In the genomic region with DNA sequence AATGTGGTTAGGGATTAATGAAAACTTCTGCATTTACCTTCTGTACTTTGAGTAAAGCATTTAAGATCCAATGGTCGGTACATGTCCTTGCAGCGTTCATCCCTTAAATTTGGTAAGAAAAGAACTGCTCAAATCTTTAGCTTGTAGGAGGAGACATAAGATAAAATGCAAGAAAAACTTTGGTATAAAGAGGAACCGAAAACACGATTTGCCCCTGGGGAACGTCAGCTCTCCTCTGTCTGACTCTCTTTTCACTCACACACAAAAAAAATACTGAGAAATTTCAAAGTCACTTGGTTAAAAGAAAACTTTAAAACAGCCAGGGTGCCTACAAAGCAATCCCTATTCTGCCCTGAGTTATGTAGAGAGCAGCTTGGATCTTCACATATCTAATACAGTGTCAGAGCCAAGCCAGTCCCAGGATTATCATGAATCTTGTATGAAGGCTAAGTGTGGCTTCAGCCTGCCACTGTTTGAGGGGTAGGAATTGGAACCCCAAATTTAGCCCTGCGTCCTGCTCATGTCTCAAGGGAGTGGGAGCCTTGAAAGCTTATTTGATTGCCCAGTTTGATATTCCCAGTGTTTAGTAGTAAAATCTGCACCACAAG, we compare ENCODE assay signal across 1 cellular context.
TF ChIP-seq lines count a peak whose summit lies in the region.

No MANE protein-coding gene starts in this region.

TF ChIP-seq in GM12878, 131 proteins besides CTCF, POLR2A, EP300 and RAD21 (continued from another document and continues in another):
- TF ChIP-seq, protein P1, sequence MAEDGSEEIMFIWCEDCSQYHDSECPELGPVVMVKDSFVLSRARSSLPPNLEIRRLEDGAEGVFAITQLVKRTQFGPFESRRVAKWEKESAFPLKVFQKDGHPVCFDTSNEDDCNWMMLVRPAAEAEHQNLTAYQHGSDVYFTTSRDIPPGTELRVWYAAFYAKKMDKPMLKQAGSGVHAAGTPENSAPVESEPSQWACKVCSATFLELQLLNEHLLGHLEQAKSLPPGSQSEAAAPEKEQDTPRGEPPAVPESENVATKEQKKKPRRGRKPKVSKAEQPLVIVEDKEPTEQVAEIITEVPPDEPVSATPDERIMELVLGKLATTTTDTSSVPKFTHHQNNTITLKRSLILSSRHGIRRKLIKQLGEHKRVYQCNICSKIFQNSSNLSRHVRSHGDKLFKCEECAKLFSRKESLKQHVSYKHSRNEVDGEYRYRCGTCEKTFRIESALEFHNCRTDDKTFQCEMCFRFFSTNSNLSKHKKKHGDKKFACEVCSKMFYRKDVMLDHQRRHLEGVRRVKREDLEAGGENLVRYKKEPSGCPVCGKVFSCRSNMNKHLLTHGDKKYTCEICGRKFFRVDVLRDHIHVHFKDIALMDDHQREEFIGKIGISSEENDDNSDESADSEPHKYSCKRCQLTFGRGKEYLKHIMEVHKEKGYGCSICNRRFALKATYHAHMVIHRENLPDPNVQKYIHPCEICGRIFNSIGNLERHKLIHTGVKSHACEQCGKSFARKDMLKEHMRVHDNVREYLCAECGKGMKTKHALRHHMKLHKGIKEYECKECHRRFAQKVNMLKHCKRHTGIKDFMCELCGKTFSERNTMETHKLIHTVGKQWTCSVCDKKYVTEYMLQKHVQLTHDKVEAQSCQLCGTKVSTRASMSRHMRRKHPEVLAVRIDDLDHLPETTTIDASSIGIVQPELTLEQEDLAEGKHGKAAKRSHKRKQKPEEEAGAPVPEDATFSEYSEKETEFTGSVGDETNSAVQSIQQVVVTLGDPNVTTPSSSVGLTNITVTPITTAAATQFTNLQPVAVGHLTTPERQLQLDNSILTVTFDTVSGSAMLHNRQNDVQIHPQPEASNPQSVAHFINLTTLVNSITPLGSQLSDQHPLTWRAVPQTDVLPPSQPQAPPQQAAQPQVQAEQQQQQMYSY (CRISPR knock-in tag; IDR thresholded peaks at IDR 0.05), result no peak
- TF ChIP-seq SREBF2 (IDR thresholded peaks at IDR 0.05; ENCODE audit: low read length), result no peak
- no peak for TF ChIP-seq ZNF24 (IDR thresholded peaks at IDR 0.05)
- TF ChIP-seq RAD51 (IDR thresholded peaks at IDR 0.05), result no peak
- TF ChIP-seq KAT2A (conservative IDR thresholded peaks at IDR 0.05; ENCODE audit: control insufficient read depth, low read depth, low read length), result no peak
- no peak for TF ChIP-seq ZSCAN29 (IDR thresholded peaks at IDR 0.05)
- no peak for TF ChIP-seq JUND (IDR thresholded peaks at IDR 0.05; ENCODE audit: low read depth, low read length)
- TF ChIP-seq BACH1 (IDR thresholded peaks at IDR 0.05; ENCODE audit: borderline replicate concordance), result peak; percentile 34; the same call in 1 of the 2 replicates
- TF ChIP-seq BRCA1 (IDR thresholded peaks at IDR 0.05; ENCODE audit: low read depth, low read length), result no peak
- no peak for TF ChIP-seq TBL1XR1 (IDR thresholded peaks at IDR 0.05; ENCODE audit: low read depth, low read length)
- no peak for TF ChIP-seq SP1 (IDR thresholded peaks at IDR 0.05; ENCODE audit: low read depth, low read length)
- no peak for TF ChIP-seq STAT1 (conservative IDR thresholded peaks at IDR 0.05)
- TF ChIP-seq RBBP5 (conservative IDR thresholded peaks at IDR 0.05), result no peak
- peak; percentile 26; the same call in 1 of the 2 replicates for TF ChIP-seq TAF1 (IDR thresholded peaks at IDR 0.05; ENCODE audit: borderline replicate concordance, low read depth, low read length)
- no peak for TF ChIP-seq JUNB (IDR thresholded peaks at IDR 0.05)
- TF ChIP-seq NFXL1 (IDR thresholded peaks at IDR 0.05; ENCODE audit: borderline replicate concordance), result no peak
- no peak for TF ChIP-seq FOXK2 (IDR thresholded peaks at IDR 0.05)
- TF ChIP-seq BHLHE40 (IDR thresholded peaks at IDR 0.05; ENCODE audit: borderline replicate concordance in 1 of 2, low read depth in 2 of 2, low read length in 1 of 2), result 0 out of 4 replicates have a peak, but pooled peaks of 1 of the 2 experiments have one; percentile 30
- TF ChIP-seq TCF12 (IDR thresholded peaks at IDR 0.05; ENCODE audit: low read depth, low read length), result no peak
- TF ChIP-seq, protein P2, sequence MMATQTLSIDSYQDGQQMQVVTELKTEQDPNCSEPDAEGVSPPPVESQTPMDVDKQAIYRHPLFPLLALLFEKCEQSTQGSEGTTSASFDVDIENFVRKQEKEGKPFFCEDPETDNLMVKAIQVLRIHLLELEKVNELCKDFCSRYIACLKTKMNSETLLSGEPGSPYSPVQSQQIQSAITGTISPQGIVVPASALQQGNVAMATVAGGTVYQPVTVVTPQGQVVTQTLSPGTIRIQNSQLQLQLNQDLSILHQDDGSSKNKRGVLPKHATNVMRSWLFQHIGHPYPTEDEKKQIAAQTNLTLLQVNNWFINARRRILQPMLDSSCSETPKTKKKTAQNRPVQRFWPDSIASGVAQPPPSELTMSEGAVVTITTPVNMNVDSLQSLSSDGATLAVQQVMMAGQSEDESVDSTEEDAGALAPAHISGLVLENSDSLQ (IDR thresholded peaks at IDR 0.05), result peak; percentile 43; the same call in 1 of the 2 replicates
- TF ChIP-seq, protein P3, sequence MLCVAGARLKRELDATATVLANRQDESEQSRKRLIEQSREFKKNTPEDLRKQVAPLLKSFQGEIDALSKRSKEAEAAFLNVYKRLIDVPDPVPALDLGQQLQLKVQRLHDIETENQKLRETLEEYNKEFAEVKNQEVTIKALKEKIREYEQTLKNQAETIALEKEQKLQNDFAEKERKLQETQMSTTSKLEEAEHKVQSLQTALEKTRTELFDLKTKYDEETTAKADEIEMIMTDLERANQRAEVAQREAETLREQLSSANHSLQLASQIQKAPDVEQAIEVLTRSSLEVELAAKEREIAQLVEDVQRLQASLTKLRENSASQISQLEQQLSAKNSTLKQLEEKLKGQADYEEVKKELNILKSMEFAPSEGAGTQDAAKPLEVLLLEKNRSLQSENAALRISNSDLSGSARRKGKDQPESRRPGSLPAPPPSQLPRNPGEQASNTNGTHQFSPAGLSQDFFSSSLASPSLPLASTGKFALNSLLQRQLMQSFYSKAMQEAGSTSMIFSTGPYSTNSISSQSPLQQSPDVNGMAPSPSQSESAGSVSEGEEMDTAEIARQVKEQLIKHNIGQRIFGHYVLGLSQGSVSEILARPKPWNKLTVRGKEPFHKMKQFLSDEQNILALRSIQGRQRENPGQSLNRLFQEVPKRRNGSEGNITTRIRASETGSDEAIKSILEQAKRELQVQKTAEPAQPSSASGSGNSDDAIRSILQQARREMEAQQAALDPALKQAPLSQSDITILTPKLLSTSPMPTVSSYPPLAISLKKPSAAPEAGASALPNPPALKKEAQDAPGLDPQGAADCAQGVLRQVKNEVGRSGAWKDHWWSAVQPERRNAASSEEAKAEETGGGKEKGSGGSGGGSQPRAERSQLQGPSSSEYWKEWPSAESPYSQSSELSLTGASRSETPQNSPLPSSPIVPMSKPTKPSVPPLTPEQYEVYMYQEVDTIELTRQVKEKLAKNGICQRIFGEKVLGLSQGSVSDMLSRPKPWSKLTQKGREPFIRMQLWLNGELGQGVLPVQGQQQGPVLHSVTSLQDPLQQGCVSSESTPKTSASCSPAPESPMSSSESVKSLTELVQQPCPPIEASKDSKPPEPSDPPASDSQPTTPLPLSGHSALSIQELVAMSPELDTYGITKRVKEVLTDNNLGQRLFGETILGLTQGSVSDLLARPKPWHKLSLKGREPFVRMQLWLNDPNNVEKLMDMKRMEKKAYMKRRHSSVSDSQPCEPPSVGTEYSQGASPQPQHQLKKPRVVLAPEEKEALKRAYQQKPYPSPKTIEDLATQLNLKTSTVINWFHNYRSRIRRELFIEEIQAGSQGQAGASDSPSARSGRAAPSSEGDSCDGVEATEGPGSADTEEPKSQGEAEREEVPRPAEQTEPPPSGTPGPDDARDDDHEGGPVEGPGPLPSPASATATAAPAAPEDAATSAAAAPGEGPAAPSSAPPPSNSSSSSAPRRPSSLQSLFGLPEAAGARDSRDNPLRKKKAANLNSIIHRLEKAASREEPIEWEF (IDR thresholded peaks at IDR 0.05; ENCODE audit: insufficient replicate concordance, low read depth, low read length), result peak; percentile 67
- peak; percentile 17; the same call in 1 of the 2 replicates for TF ChIP-seq SMC3 (IDR thresholded peaks at IDR 0.05; ENCODE audit: borderline replicate concordance, low read length)
- no peak for TF ChIP-seq EZH2 (IDR thresholded peaks at IDR 0.05; ENCODE audit: borderline replicate concordance, control insufficient read depth, low read depth, low read length)
- TF ChIP-seq, protein P4, sequence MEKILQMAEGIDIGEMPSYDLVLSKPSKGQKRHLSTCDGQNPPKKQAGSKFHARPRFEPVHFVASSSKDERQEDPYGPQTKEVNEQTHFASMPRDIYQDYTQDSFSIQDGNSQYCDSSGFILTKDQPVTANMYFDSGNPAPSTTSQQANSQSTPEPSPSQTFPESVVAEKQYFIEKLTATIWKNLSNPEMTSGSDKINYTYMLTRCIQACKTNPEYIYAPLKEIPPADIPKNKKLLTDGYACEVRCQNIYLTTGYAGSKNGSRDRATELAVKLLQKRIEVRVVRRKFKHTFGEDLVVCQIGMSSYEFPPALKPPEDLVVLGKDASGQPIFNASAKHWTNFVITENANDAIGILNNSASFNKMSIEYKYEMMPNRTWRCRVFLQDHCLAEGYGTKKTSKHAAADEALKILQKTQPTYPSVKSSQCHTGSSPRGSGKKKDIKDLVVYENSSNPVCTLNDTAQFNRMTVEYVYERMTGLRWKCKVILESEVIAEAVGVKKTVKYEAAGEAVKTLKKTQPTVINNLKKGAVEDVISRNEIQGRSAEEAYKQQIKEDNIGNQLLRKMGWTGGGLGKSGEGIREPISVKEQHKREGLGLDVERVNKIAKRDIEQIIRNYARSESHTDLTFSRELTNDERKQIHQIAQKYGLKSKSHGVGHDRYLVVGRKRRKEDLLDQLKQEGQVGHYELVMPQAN (conservative IDR thresholded peaks at IDR 0.05), result no peak
- peak; percentile 99 for TF ChIP-seq MEF2B (IDR thresholded peaks at IDR 0.05; ENCODE audit: partially characterized antibody, poor library complexity, severe bottlenecking)
- TF ChIP-seq, protein P5, sequence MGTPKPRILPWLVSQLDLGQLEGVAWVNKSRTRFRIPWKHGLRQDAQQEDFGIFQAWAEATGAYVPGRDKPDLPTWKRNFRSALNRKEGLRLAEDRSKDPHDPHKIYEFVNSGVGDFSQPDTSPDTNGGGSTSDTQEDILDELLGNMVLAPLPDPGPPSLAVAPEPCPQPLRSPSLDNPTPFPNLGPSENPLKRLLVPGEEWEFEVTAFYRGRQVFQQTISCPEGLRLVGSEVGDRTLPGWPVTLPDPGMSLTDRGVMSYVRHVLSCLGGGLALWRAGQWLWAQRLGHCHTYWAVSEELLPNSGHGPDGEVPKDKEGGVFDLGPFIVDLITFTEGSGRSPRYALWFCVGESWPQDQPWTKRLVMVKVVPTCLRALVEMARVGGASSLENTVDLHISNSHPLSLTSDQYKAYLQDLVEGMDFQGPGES (IDR thresholded peaks at IDR 0.05), result no peak
- TF ChIP-seq, protein P6, sequence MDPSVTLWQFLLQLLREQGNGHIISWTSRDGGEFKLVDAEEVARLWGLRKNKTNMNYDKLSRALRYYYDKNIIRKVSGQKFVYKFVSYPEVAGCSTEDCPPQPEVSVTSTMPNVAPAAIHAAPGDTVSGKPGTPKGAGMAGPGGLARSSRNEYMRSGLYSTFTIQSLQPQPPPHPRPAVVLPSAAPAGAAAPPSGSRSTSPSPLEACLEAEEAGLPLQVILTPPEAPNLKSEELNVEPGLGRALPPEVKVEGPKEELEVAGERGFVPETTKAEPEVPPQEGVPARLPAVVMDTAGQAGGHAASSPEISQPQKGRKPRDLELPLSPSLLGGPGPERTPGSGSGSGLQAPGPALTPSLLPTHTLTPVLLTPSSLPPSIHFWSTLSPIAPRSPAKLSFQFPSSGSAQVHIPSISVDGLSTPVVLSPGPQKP (IDR thresholded peaks at IDR 0.05; ENCODE audit: low read depth, low read length), result no peak
- TF ChIP-seq, protein P7, sequence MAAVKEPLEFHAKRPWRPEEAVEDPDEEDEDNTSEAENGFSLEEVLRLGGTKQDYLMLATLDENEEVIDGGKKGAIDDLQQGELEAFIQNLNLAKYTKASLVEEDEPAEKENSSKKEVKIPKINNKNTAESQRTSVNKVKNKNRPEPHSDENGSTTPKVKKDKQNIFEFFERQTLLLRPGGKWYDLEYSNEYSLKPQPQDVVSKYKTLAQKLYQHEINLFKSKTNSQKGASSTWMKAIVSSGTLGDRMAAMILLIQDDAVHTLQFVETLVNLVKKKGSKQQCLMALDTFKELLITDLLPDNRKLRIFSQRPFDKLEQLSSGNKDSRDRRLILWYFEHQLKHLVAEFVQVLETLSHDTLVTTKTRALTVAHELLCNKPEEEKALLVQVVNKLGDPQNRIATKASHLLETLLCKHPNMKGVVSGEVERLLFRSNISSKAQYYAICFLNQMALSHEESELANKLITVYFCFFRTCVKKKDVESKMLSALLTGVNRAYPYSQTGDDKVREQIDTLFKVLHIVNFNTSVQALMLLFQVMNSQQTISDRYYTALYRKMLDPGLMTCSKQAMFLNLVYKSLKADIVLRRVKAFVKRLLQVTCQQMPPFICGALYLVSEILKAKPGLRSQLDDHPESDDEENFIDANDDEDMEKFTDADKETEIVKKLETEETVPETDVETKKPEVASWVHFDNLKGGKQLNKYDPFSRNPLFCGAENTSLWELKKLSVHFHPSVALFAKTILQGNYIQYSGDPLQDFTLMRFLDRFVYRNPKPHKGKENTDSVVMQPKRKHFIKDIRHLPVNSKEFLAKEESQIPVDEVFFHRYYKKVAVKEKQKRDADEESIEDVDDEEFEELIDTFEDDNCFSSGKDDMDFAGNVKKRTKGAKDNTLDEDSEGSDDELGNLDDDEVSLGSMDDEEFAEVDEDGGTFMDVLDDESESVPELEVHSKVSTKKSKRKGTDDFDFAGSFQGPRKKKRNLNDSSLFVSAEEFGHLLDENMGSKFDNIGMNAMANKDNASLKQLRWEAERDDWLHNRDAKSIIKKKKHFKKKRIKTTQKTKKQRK (IDR thresholded peaks at IDR 0.05; ENCODE audit: low read depth, low read length), result no peak
- TF ChIP-seq ZNF384 (IDR thresholded peaks at IDR 0.05; ENCODE audit: borderline replicate concordance, low read depth, low read length), result peak; percentile 81; the same call in 1 of the 2 replicates
- peak; percentile 85 for TF ChIP-seq NFIC (IDR thresholded peaks at IDR 0.05; ENCODE audit: low read depth, low read length)
- TF ChIP-seq HDGF (IDR thresholded peaks at IDR 0.05), result no peak
- TF ChIP-seq, protein P8, sequence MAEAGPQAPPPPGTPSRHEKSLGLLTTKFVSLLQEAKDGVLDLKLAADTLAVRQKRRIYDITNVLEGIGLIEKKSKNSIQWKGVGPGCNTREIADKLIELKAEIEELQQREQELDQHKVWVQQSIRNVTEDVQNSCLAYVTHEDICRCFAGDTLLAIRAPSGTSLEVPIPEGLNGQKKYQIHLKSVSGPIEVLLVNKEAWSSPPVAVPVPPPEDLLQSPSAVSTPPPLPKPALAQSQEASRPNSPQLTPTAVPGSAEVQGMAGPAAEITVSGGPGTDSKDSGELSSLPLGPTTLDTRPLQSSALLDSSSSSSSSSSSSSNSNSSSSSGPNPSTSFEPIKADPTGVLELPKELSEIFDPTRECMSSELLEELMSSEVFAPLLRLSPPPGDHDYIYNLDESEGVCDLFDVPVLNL (IDR thresholded peaks at IDR 0.05; ENCODE audit: low read depth, low read length), result no peak
- TF ChIP-seq BCL11A (IDR thresholded peaks at IDR 0.05; ENCODE audit: low read depth, low read length), result peak; percentile 69
- TF ChIP-seq MEF2A (IDR thresholded peaks at IDR 0.05; ENCODE audit: insufficient read depth, low read depth, low read length), result 0 out of 2 replicates have a peak, but pooled peaks have one; percentile 12
- no peak for TF ChIP-seq ESRRA (IDR thresholded peaks at IDR 0.05; ENCODE audit: low read length)
- no peak for TF ChIP-seq CHD4 (IDR thresholded peaks at IDR 0.05)
- TF ChIP-seq EGR1 (IDR thresholded peaks at IDR 0.05; ENCODE audit: borderline replicate concordance in 1 of 2, low read depth in 2 of 2, low read length in 2 of 2), result no peak
- TF ChIP-seq GATAD2B (conservative IDR thresholded peaks at IDR 0.05; ENCODE audit: low read depth), result peak; percentile 66; the same call in 1 of the 2 replicates
- TF ChIP-seq FOXM1 (IDR thresholded peaks at IDR 0.05; ENCODE audit: low read depth, low read length), result peak; percentile 68; the same call in 1 of the 2 replicates
- no peak for TF ChIP-seq POLR2AphosphoS5 (IDR thresholded peaks at IDR 0.05; ENCODE audit: low read length)
- no peak for TF ChIP-seq LARP7 (IDR thresholded peaks at IDR 0.05)
- no peak for TF ChIP-seq NRF1 (conservative IDR thresholded peaks at IDR 0.05; ENCODE audit: low read depth, low read length)
